In genomic region chr11:19766206-19766605, GRCh38 we compare ENCODE assay signal across 2 cellular contexts.
TF ChIP-seq lines count a peak whose summit lies in the region.

No MANE protein-coding gene starts in this region.

TF ChIP-seq in liver, 16 proteins besides CTCF, POLR2A, EP300 and RAD21:
- TF ChIP-seq HNF4A (conservative IDR thresholded peaks at IDR 0.05): no peak
- peak; percentile 81 for TF ChIP-seq REST (IDR thresholded peaks at IDR 0.05)

TF ChIP-seq in HepG2, 621 proteins besides CTCF, POLR2A, EP300 and RAD21:
- peak in 1 of 2 experiments; percentile 78; a peak in 3 of 4 replicates for TF ChIP-seq REST (IDR thresholded peaks at IDR 0.05; ENCODE audit: borderline replicate concordance in 1 of 2, low read depth in 1 of 2, low read length in 2 of 2)
- TF ChIP-seq, protein P1, sequence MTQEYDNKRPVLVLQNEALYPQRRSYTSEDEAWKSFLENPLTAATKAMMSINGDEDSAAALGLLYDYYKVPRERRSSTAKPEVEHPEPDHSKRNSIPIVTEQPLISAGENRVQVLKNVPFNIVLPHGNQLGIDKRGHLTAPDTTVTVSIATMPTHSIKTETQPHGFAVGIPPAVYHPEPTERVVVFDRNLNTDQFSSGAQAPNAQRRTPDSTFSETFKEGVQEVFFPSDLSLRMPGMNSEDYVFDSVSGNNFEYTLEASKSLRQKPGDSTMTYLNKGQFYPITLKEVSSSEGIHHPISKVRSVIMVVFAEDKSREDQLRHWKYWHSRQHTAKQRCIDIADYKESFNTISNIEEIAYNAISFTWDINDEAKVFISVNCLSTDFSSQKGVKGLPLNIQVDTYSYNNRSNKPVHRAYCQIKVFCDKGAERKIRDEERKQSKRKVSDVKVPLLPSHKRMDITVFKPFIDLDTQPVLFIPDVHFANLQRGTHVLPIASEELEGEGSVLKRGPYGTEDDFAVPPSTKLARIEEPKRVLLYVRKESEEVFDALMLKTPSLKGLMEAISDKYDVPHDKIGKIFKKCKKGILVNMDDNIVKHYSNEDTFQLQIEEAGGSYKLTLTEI (CRISPR knock-in tag; conservative IDR thresholded peaks at IDR 0.05): no peak
